In genomic region chr2:109760265-109760986, GRCh38 we compare ENCODE assay signal across 8 cellular contexts. TPM values are rescaled to one million over a fixed set of nuclear protein-coding genes. Genes with fewer than 3 reads are reported as not detected.
DNase-seq lines count a peak whose midpoint lies in the region; ATAC-seq and TF ChIP-seq lines count a peak whose summit lies in the region.
"Not testable (repeated sequence)": the region's sequence is repeated elsewhere in the genome, so short reads cannot be mapped to it uniquely, and the experiment has no call there.

No MANE protein-coding gene starts in this region.

- not testable (repeated sequence) for H3K27ac ChIP-seq in urinary bladder (ENCODE audit: low read depth)

- not testable (repeated sequence) for H3K36me3 ChIP-seq in urinary bladder (ENCODE audit: insufficient read depth)

- TF ChIP-seq CTCF in epithelial cell of proximal tubule (conservative IDR thresholded peaks at IDR 0.05; ENCODE audit: low read depth, low read length); nephron (IDR thresholded peaks at IDR 0.05; ENCODE audit: unreplicated experiment in 3 of 3): not testable (repeated sequence)

- not testable (repeated sequence) for H3K4me1 ChIP-seq in urinary bladder (ENCODE audit: insufficient read depth)

- CTCF ChIA-PET in T-cell (lab: Charles Lee), result not testable (repeated sequence)

- DNase-seq in T-cell; epithelial cell of proximal tubule (ENCODE audit: low read depth); left colon: not testable (repeated sequence)
- peak; percentile 12 for DNase-seq in stimulated activated CD4-positive, alpha-beta T cell treated with anti-CD3 and anti-CD28 coated beads, Interleukin-4, amount 100 ng/mL, for 1 hour

- ATAC-seq in GM19023 (IDR thresholded peaks at IDR 0.05; ENCODE audit: unreplicated experiment) (peak; percentile 47), T-cell (replicated peaks in 1 of 4) (peak; percentile 56 to 67 (median 66)), left colon (peak; percentile 53)
- ATAC-seq in activated T-helper 17 cell treated with anti-CD3 and anti-CD28 coated beads, Interleukin-2, amount 50 U/mL, for 72 hours (replicated peaks), result peak; percentile 48

- under 1% methylated on average over 67 of the region's 102 CpGs for WGBS in urinary bladder

- H3K4me3 Mint-ChIP-seq in T-cell, result peak overlapping the region in 1 of 3 donors; percentile 31
- not testable (repeated sequence) for H3K4me3 Mint-ChIP-seq in activated T-helper 17 cell treated with anti-CD3 and anti-CD28 coated beads, Interleukin-2, amount 50 U/mL, for 72 hours
- peak overlapping the region in 2 of 3 experiments; percentile 36 to 74 for H3K4me3 Mint-ChIP-seq in nephron

- H3K4me3 ChIP-seq in epithelial cell of proximal tubule (ENCODE audit: low read depth, low read length), result peak overlapping the region; percentile 26
- H3K4me3 ChIP-seq in urinary bladder (ENCODE audit: low read depth, low read length), result peak overlapping the region; percentile 22

- H3K9me3 Mint-ChIP-seq in T-cell; activated T-helper 17 cell treated with anti-CD3 and anti-CD28 coated beads, Interleukin-2, amount 50 U/mL, for 72 hours; nephron: not testable (repeated sequence)

- not testable (repeated sequence) for H3K27ac Mint-ChIP-seq in T-cell; activated T-helper 17 cell treated with anti-CD3 and anti-CD28 coated beads, Interleukin-2, amount 50 U/mL, for 72 hours; nephron

- not testable (repeated sequence) for H3K4me1 Mint-ChIP-seq in T-cell; activated T-helper 17 cell treated with anti-CD3 and anti-CD28 coated beads, Interleukin-2, amount 50 U/mL, for 72 hours; nephron

- POLR2A ChIA-PET in T-cell (lab: Charles Lee), result not testable (repeated sequence)

- H3K27me3 Mint-ChIP-seq in T-cell; activated T-helper 17 cell treated with anti-CD3 and anti-CD28 coated beads, Interleukin-2, amount 50 U/mL, for 72 hours; nephron (ENCODE audit: low read depth): not testable (repeated sequence)

- H3K36me3 Mint-ChIP-seq in T-cell; activated T-helper 17 cell treated with anti-CD3 and anti-CD28 coated beads, Interleukin-2, amount 50 U/mL, for 72 hours (ENCODE audit: low read depth); nephron (ENCODE audit: low read depth): not testable (repeated sequence)

- intact Hi-C loops in left colon (cut with DNase I, micrococcal nuclease), result not testable (repeated sequence)

RNA-seq across cellular contexts. Expression of gene RGPD5, which starts 33.7 kb away (rescaled TPM):
- 100 to 1,000 TPM in 2 of 5 donors, 10 to 100 TPM in 3; 58.4 to 187 (median 92.5) TPM for total RNA-seq in T-cell
- 10 to 100 TPM; 13.7 to 19.3 TPM for total RNA-seq in activated T-helper 17 cell treated with anti-CD3 and anti-CD28 coated beads, Interleukin-2, amount 50 U/mL, for 72 hours
- total RNA-seq in epithelial cell of proximal tubule, result 7.6 and 7.7 TPM in 2 replicates
- total RNA-seq in left colon, result 10 to 100 TPM; 23.6 to 38.2 TPM
- 125 TPM for total RNA-seq in urinary bladder
- 11.2 TPM for polyA plus RNA-seq in urinary bladder
